8 cellular contexts compared by ENCODE assay signal in genomic region chrX:7147431-7147977, GRCh38. TPM values are rescaled to one million over a fixed set of nuclear protein-coding genes. Genes with fewer than 3 reads are reported as not detected.
A peak's percentile ranks its signal among the peaks of the same experiment; 100 is the strongest.
DNase-seq lines count a peak whose midpoint lies in the region; ATAC-seq and TF ChIP-seq lines count a peak whose summit lies in the region.

Gene STS (plus strand): TSS chrX:7147712. CDS start chrX:7253200, 105,488 bp downstream.

- TF ChIP-seq CTCF in AG04449 (IDR thresholded peaks at IDR 0.05; ENCODE audit: insufficient read depth, low read length, missing control alignments) (no peak), RWPE1 (conservative IDR thresholded peaks at IDR 0.05; ENCODE audit: low read depth) (no peak)

- POLR2A ChIA-PET in AG04449 (lab: Yijun Ruan, JAX) = interaction anchor here (0.9 kb wide), 1 partner anchor 11 kb away, joined by 3 read pairs; no protein-coding TSS in a partner anchor
- POLR2A ChIA-PET in RWPE1 (lab: Yijun Ruan, JAX; ENCODE audit: low non-redundant PET) = no interaction called here

- no peaks in the 10 kb centered on the region for H3K9me3 ChIP-seq in iPS DF 6.9 (ENCODE audit: control insufficient read depth, insufficient read depth, low read length)

- ATAC-seq in GM18870 (IDR thresholded peaks at IDR 0.05; ENCODE audit: unreplicated experiment) = peak; percentile 12
- peak; percentile 21 for ATAC-seq in HG03103 (IDR thresholded peaks at IDR 0.05; ENCODE audit: low read depth, unreplicated experiment)
- ATAC-seq in sciatic nerve = peak; percentile 81

- WGBS in iPS DF 6.9 (ENCODE audit: insufficient coverage, insufficient read length) = no CpG with 5 or more reads among the region's 61 CpGs

- peak within 1 kb of the TSS; percentile 83 for H3K4me3 ChIP-seq in AG04449 (ENCODE audit: low read depth, low read length)
- peak within 1 kb of the TSS; percentile 100 for H3K4me3 ChIP-seq in iPS DF 6.9 (ENCODE audit: low read length)

- H3K27ac ChIP-seq in RWPE1 (peak within 1 kb of the TSS; percentile 79), iPS DF 6.9 (ENCODE audit: low read length) (no peak within 1 kb of the TSS)

- no peaks in the 10 kb centered on the region for H3K4me1 ChIP-seq in iPS DF 6.9 (ENCODE audit: control insufficient read depth, insufficient read depth, low read length)

- no peaks in the 10 kb centered on the region for H3K36me3 ChIP-seq in iPS DF 6.9 (ENCODE audit: control insufficient read depth, insufficient read depth, low read length)

- DNase-seq in AG04449 (ENCODE audit: low read depth, low spot score) = no peak
- DNase-seq in RWPE1 (ENCODE audit: low spot score) = no peak
- peak in 49 of 58 donors; percentile 3 to 76 (median 36) for DNase-seq in anterior cingulate cortex (lab: John Stamatoyannopoulos, UW)
- DNase-seq in iPS DF 6.9 (ENCODE audit: low read depth, low spot score) = no peak
- peak; percentile 79 for DNase-seq in sciatic nerve (ENCODE audit: low spot score)
- no peak for DNase-seq in COR-L47 (lab: John Stamatoyannopoulos, UW)

- intact Hi-C loops in sciatic nerve (cut with DNase I) = no loop called here

- H3K27me3 ChIP-seq in iPS DF 6.9 (ENCODE audit: control insufficient read depth, insufficient read depth, low read length) = no peaks in the 10 kb centered on the region

- CTCF ChIA-PET in AG04449 (lab: Yijun Ruan, JAX) = no interaction called here
- CTCF ChIA-PET in RWPE1 (lab: Yijun Ruan, JAX) = interaction anchor here (0.7 kb wide), 1 partner anchor 101 kb away, joined by 3 read pairs; no protein-coding TSS in a partner anchor

RNA-seq across cellular contexts. Expression of gene STS, which starts in this region (rescaled TPM):
- 10.1 TPM for total RNA-seq in sciatic nerve

Comparison
In these comparisons a context has a peak if more than half of its experiments do, and no peak if none do; other contexts are left out.
1. DNase-seq: peak in anterior cingulate cortex (49 of 58) and sciatic nerve (single experiment); none in AG04449 (single experiment), RWPE1 (single experiment), iPS DF 6.9 (single experiment) and COR-L47 (single experiment).
2. ATAC-seq: peak in every context shown above with its lines; median percentile 81 in sciatic nerve; 21 in HG03103; 12 in GM18870.